ENCODE assay signal across 8 cellular contexts in genomic region chr10:104174136-104174535, GRCh38. TPM values are rescaled to one million over a fixed set of nuclear protein-coding genes. Genes with fewer than 3 reads are reported as not detected.
"Had no signal": no experiment of that assay in that cellular context is flagged by ENCODE, and none has a peak within 500 bp of the region (broad histone marks: within the 10 kb centered on the region; RNA-seq: fewer than 3 reads in every experiment).

No MANE protein-coding gene starts in this region.

RNA-seq across cellular contexts. Expression of gene CFAP43, which starts 58.0 kb away (rescaled TPM):
- total RNA-seq: activated B cell treated with CpG ODN at 0.5 μM for 24 hours; activated CD4-positive, alpha-beta T cell treated with anti-CD3 and anti-CD28 coated beads, Interleukin-2, amount 10 ng/mL, durations not matched to agents 24 days and 14 days; activated CD4-positive, alpha-beta T cell treated with anti-CD3 and anti-CD28 coated beads, Interleukin-2, amount 10 ng/mL, durations not matched to agents 7 days and 5 days; activated CD8-positive, alpha-beta memory T cell treated with anti-CD3 and anti-CD28 coated beads for 36 hours; activated CD8-positive, alpha-beta memory T cell treated with anti-CD3 and anti-CD28 coated beads, Interleukin-2, amount 10 ng/mL, durations not matched to agents 7 days and 5 days; T-helper 1 cell treated with Interleukin-12 subunit alpha and Interleukin-12 subunit beta and Interleukin-4 antibody, amounts not matched to agents 30 ng/mL and 1 ng/mL, for 36 hours; T-helper 17 cell; T-helper 2 cell treated with Interferon-gamma antibody and Interleukin-4, amounts not matched to agents 100 ng/mL and 5 ng/mL, for 36 hours had no signal
